Comparison of ENCODE assay signal across 16 cellular contexts in genomic region chr3:13178107-13178506, GRCh38.
DNase-seq lines count a peak whose midpoint lies in the region; ATAC-seq and TF ChIP-seq lines count a peak whose summit lies in the region.
"Had no signal": no experiment of that assay in that cellular context is flagged by ENCODE, and none has a peak within 500 bp of the region (broad histone marks: within the 10 kb centered on the region; RNA-seq: fewer than 3 reads in every experiment).

No MANE protein-coding gene starts in this region.

- H3K27ac ChIP-seq in right lobe of liver (no peak overlapping the region), tibial artery (no peak overlapping the region)

- 42% methylated on average over 3 of the region's 3 CpGs for WGBS in right lobe of liver (ENCODE audit: insufficient coverage, low coverage, low lambda C conversion rate, missing lambda C conversion rate)

- no peak overlapping the region for H3K4me3 Mint-ChIP-seq in natural killer cell
- H3K4me3 Mint-ChIP-seq: CD4-positive, alpha-beta memory T cell; HFFc6 had no signal

- no peak overlapping the region for H3K4me3 ChIP-seq in right lobe of liver
- H3K4me3 ChIP-seq in tibial artery = no peak overlapping the region
- H3K4me3 ChIP-seq: HAP-1 had no signal

- ATAC-seq in left lobe of liver (peak; percentile 73), right lobe of liver (peak in 3 of 4 donors; percentile 25 to 72 (median 67)), natural killer cell (no peak), HG03432 (IDR thresholded peaks at IDR 0.05; ENCODE audit: unreplicated experiment) (no peak)

- peaks cover 0 to 6% (median 0%) of the 10 kb centered on the region in 4 donors for H3K9me3 ChIP-seq in right lobe of liver
- H3K9me3 ChIP-seq in tibial artery = peaks cover 0 to 19% (median 17%) of the 10 kb centered on the region in 3 donors

- H3K36me3 Mint-ChIP-seq in natural killer cell = peaks cover 7% of the 10 kb centered on the region

- H3K4me1 Mint-ChIP-seq in natural killer cell = no peaks in the 10 kb centered on the region
- H3K4me1 Mint-ChIP-seq: CD4-positive, alpha-beta memory T cell had no signal

- peaks cover 0 to 6% (median 0%) of the 10 kb centered on the region in 4 donors for H3K4me1 ChIP-seq in right lobe of liver
- H3K4me1 ChIP-seq in tibial artery = no peaks in the 10 kb centered on the region
- H3K4me1 ChIP-seq: HAP-1 had no signal

- DNase-seq in left lobe of liver (ENCODE audit: low spot score) (no peak), right lobe of liver (no peak), tibial artery (peak; percentile 0 to 40), natural killer cell (no peak), foreskin melanocyte (no peak)
- DNase-seq: C1 segment of cervical spinal cord; Calu3; CD4-positive, alpha-beta memory T cell; COR-L47; DMS53; DMS79 treated with DMSO at 0.1 percent for 48 hours; GF-D8; GOT3; HFFc6 had no signal

- intact Hi-C loops in right lobe of liver (cut with DNase I) (no loop called here), tibial artery (cut with DNase I; ENCODE audit: low total_unique reads) (no loop called here), natural killer cell (cut with micrococcal nuclease) (no loop called here)

- H3K27me3 ChIP-seq in right lobe of liver (no peaks in the 10 kb centered on the region), tibial artery (no peaks in the 10 kb centered on the region)

- H3K27me3 Mint-ChIP-seq in natural killer cell (ENCODE audit: low read depth in 2 of 2) = peaks cover 0 to 7% of the 10 kb centered on the region in 2 donors

- no peaks in the 10 kb centered on the region for H3K36me3 ChIP-seq in right lobe of liver
- H3K36me3 ChIP-seq in tibial artery = no peaks in the 10 kb centered on the region
- H3K36me3 ChIP-seq: HAP-1 had no signal

- TF ChIP-seq CTCF in right lobe of liver (IDR thresholded peaks at IDR 0.05) (no peak), tibial artery (IDR thresholded peaks at IDR 0.05) (no peak), natural killer cell (IDR thresholded peaks at IDR 0.05) (no peak)

- TF ChIP-seq POLR2A in right lobe of liver (IDR thresholded peaks at IDR 0.05) = no peak

- H3K27ac Mint-ChIP-seq in natural killer cell = no peak overlapping the region
- H3K27ac Mint-ChIP-seq: CD4-positive, alpha-beta memory T cell; HFFc6 had no signal

- H3K9me3 Mint-ChIP-seq in natural killer cell = no peaks in the 10 kb centered on the region

Comparison
In these comparisons a context has a peak if more than half of its experiments do, and no peak if none do; other contexts are left out.
1. ATAC-seq: peak in left lobe of liver (single experiment) and right lobe of liver (3 of 4); none in natural killer cell (0 of 3) and HG03432 (single experiment).
2. DNase-seq: peak in tibial artery (2 of 2); none in left lobe of liver (single experiment), right lobe of liver (0 of 3), natural killer cell (single experiment) and foreskin melanocyte (single experiment).